9 cellular contexts compared by ENCODE assay signal in the genomic region with DNA sequence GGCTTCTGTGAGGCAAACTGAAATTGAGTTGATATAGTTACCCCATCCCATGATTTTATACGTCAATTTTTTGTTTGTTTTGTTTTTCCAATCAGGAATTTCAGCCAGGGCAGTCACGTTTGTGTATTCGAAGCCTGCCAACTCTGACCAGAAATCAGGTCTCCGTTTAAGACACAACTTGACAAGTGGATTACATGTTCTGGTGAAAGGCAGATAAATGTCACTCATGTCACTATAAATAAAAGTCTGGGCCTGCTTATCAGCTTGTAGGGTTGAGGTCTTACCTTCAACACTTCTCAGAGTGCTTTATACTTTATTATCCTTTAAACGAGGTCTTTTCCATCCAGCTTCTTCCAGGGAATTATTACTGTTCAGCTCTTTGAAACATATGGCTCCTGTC.
"Had no signal": no experiment of that assay in that cellular context is flagged by ENCODE, and none has a peak within 500 bp of the region (broad histone marks: within the 10 kb centered on the region; RNA-seq: fewer than 3 reads in every experiment).

No MANE protein-coding gene starts in this region.

- H3K4me3 ChIP-seq: HAP-1 had no signal

- H3K4me1 Mint-ChIP-seq: IgD-negative memory B cell had no signal

- FAIRE-seq: HepG2 had no signal

- H3K27ac Mint-ChIP-seq: HFFc6, IgD-negative memory B cell had no signal

- ATAC-seq: HCT116, HepG2 had no signal

- H3K9me3 ChIP-seq: HAP-1 had no signal

- H3K9me3 Mint-ChIP-seq: HFFc6, IgD-negative memory B cell had no signal

- H3K36me3 ChIP-seq: HAP-1 had no signal

- H3K36me3 Mint-ChIP-seq: IgD-negative memory B cell had no signal

- H3K27ac ChIP-seq: HL-60 had no signal

- DNase-seq: GOT3, H7, HFFc6, KG1 had no signal

- H3K4me3 Mint-ChIP-seq: HFFc6, IgD-negative memory B cell had no signal
